15 cellular contexts compared by ENCODE assay signal in genomic region chr2:2919026-2919425, GRCh38.
"Had no signal": no experiment of that assay in that cellular context is flagged by ENCODE, and none has a peak within 500 bp of the region (broad histone marks: within the 10 kb centered on the region; RNA-seq: fewer than 3 reads in every experiment).

No MANE protein-coding gene starts in this region.

- DNase-seq: Kasumi-1, MM.1S, NCI-H1092 treated with DMSO at 0.1 percent for 48 hours, NCI-H1436, NCI-H187, NCI-H2029, NCI-H2081 treated with DMSO at 0.1 percent for 48 hours, NCI-H226, NCI-H446, NCI-H510A, NCI-H774, RPMI8226 had no signal

- H3K4me3 ChIP-seq: K562 had no signal

- H3K27ac ChIP-seq: HL-60, KMS-11 had no signal
